Comparison of ENCODE assay signal across 16 cellular contexts in the genomic region with DNA sequence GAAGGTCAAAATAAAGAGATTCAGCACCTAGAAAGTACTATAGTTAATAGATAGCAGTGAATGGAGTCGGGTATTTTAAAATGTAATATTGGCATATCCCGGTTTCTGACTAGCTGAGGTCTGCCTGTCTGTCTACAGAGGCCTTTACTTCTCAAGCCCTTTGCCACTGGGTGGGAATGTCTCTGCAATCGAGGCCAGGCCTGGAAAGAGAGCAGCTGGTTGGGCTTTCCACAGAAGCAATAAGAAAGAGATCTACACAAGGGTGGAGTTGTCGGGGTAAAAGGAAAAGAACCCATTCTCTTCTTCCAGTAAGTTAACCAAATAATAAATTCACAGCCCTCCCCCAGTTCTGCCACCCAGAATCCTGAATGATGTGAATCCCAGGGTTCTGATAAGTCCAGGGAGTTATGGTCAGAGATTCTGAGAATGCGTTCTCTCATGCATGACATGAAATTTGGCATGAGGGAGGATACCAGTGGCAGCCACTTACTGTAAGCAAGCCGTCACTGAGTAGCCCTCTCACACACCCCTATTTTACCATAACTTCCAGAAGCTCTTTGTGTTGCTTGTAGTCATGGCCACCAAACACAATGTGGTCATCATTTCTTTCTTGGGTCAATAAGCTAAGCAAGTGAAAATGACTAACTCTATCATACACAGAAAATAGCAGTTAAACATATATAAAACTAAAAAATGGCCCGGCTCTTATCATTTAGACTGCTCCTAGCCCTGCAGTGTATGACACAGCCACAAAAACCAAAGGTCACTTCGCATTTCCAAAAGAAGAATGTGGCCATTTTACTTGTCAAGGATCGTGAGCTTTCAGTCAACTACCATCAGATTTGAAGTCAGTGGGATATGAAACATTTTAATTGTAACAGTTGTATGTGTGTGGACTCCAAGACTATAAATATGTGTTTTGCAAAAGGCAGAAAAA.
DNase-seq lines count a peak whose midpoint lies in the region; ATAC-seq and TF ChIP-seq lines count a peak whose summit lies in the region.
"Had no signal": no experiment of that assay in that cellular context is flagged by ENCODE, and none has a peak within 500 bp of the region (broad histone marks: within the 10 kb centered on the region; RNA-seq: fewer than 3 reads in every experiment).

No MANE protein-coding gene starts in this region.

- intact Hi-C loops in heart left ventricle (cut with DNase I) (loop anchor here in 4 of 10 donors (5.0 to 10.0 kb wide), 3 partner anchors 380 to 650 kb away; no protein-coding TSS in a partner anchor), left ventricle myocardium superior (cut with micrococcal nuclease) (no loop called here), tibial artery (cut with DNase I; ENCODE audit: low total_unique reads) (no loop called here), CD14-positive monocyte (cut with micrococcal nuclease) (loop anchor here (5.0 to 10.0 kb wide), 2 partner anchors 380 to 383 kb away; no protein-coding TSS in a partner anchor)

- no peak overlapping the region for H3K27ac Mint-ChIP-seq in CD14-positive monocyte

- H3K27me3 Mint-ChIP-seq in CD14-positive monocyte (ENCODE audit: low read depth in 3 of 3): peaks cover 0 to 2% (median 0%) of the 10 kb centered on the region in 3 donors

- no peak for DNase-seq in heart left ventricle
- DNase-seq in left ventricle myocardium superior: no peak
- DNase-seq in cardiac fibroblast (ENCODE audit: low read depth in 2 of 2): peak; percentile 65 to 68
- DNase-seq in hepatocyte (ENCODE audit: low spot score): peak; percentile 33
- no peak for DNase-seq in tibial artery
- no peak for DNase-seq in CD14-positive monocyte (ENCODE audit: low spot score)
- no peak for DNase-seq in cortex of kidney (lab: John Stamatoyannopoulos, UW)
- DNase-seq: activated CD4-positive, CD25-positive, alpha-beta regulatory T cell; amniotic stem cell; EL; erythroblast; islet precursor cell; KG1; NCI-H2081 had no signal

- peak in 3 of 4 donors; percentile 8 to 41 (median 23) for ATAC-seq in heart left ventricle
- ATAC-seq in left ventricle myocardium superior: no peak
- ATAC-seq in HG03108 (IDR thresholded peaks at IDR 0.05; ENCODE audit: unreplicated experiment): no peak

- H3K36me3 ChIP-seq in heart left ventricle (no peaks in the 10 kb centered on the region), hepatocyte (replicated peaks; ENCODE audit: insufficient read depth, low read depth) (no peaks in the 10 kb centered on the region), tibial artery (peaks cover 0 to 7% (median 4%) of the 10 kb centered on the region in 3 donors)

- no peaks in the 10 kb centered on the region for H3K4me1 Mint-ChIP-seq in CD14-positive monocyte

- no peaks in the 10 kb centered on the region for H4K20me1 ChIP-seq in hepatocyte (ENCODE audit: insufficient read depth, poor library complexity, severe bottlenecking)

- H3K27ac ChIP-seq in heart left ventricle (peak overlapping the region in 6 of 12 donors; percentile 3 to 31 (median 23)), hepatocyte (peak overlapping the region; percentile 82), tibial artery (peak overlapping the region; percentile 55 to 64)
- H3K27ac ChIP-seq: SK-N-MC had no signal

- TF ChIP-seq CTCF in heart left ventricle (IDR thresholded peaks at IDR 0.05) (no peak), cardiac fibroblast (IDR thresholded peaks at IDR 0.05; ENCODE audit: low read depth, low read length) (no peak), hepatocyte (IDR thresholded peaks at IDR 0.05; ENCODE audit: poor library complexity) (no peak), tibial artery (IDR thresholded peaks at IDR 0.05) (no peak), CD14-positive monocyte (IDR thresholded peaks at IDR 0.05) (no peak)

- peaks cover 6% of the 10 kb centered on the region for H3K79me2 ChIP-seq in hepatocyte

- H3K4me1 ChIP-seq in heart left ventricle (peaks cover 0 to 65% (median 0%) of the 10 kb centered on the region in 12 donors), hepatocyte (ENCODE audit: insufficient read depth) (peaks cover 30% of the 10 kb centered on the region), tibial artery (peaks cover 0 to 80% (median 31%) of the 10 kb centered on the region in 4 donors)

- H3K9me3 ChIP-seq in heart left ventricle (no peaks in the 10 kb centered on the region), hepatocyte (ENCODE audit: low read depth) (no peaks in the 10 kb centered on the region), tibial artery (no peaks in the 10 kb centered on the region)

- no peak overlapping the region for H3K4me3 Mint-ChIP-seq in CD14-positive monocyte

- peaks cover 0 to 3% (median 0%) of the 10 kb centered on the region in 7 donors for H3K9me3 Mint-ChIP-seq in CD14-positive monocyte

- H3K27me3 ChIP-seq in heart left ventricle: no peaks in the 10 kb centered on the region
- no peaks in the 10 kb centered on the region for H3K27me3 ChIP-seq in hepatocyte
- no peaks in the 10 kb centered on the region for H3K27me3 ChIP-seq in tibial artery

- no peaks in the 10 kb centered on the region for H3K36me3 Mint-ChIP-seq in CD14-positive monocyte

- TF ChIP-seq POLR2A in heart left ventricle (IDR thresholded peaks at IDR 0.05): no peak

- WGBS in heart left ventricle, 4 donors: 75 to 84% (median 83%) methylated on average over 9 of the region's 9 CpGs
- WGBS in hepatocyte (ENCODE audit: low lambda C conversion rate, missing lambda C conversion rate): 83% methylated on average over 9 of the region's 9 CpGs

- H3K4me3 ChIP-seq in heart left ventricle (no peak overlapping the region), cardiac fibroblast (replicated peaks in 1 of 2; ENCODE audit: low read depth in 2 of 2, low read length in 2 of 2) (no peak overlapping the region), hepatocyte (no peak overlapping the region), tibial artery (no peak overlapping the region)
- H3K4me3 ChIP-seq: SK-N-MC had no signal

- H2AFZ ChIP-seq in hepatocyte: no peak overlapping the region

- H3K4me2 ChIP-seq in hepatocyte: no peak overlapping the region

- no peaks in the 10 kb centered on the region for H3K9me2 ChIP-seq in hepatocyte (replicated peaks; ENCODE audit: insufficient read depth)

Comparison
In these comparisons a context has a peak if more than half of its experiments do, and no peak if none do; other contexts are left out.
1. ATAC-seq: peak in heart left ventricle (3 of 4); none in left ventricle myocardium superior (single experiment) and HG03108 (single experiment).
2. DNase-seq: peak in cardiac fibroblast (2 of 2) and hepatocyte (single experiment); none in heart left ventricle (0 of 5), left ventricle myocardium superior (single experiment), tibial artery (0 of 2), CD14-positive monocyte (single experiment) and cortex of kidney (single experiment).
3. intact Hi-C loops: an anchor here in CD14-positive monocyte (5.0 to 10.0 kb wide); none called in left ventricle myocardium superior and tibial artery.